ENCODE assay signal across 1 cellular context in the genomic region with DNA sequence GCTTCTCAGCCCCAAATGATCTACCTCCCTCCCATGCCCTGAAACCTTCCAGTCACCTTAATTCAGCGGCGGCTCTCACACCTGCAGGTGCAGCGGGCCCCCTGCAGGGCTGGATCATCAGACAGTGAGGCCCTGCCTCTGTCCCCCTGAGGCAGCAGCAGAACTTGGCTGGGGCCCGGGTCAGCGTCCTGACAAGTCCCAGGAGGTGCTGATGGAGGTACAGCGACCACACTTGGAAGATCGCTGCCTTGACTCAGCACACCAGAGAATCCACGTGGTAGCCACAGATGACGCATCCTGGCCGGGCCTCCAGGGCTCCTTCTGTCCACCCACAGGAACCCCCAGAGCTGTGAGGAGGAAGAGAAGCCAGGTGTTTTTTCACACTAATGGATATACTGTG.
TF ChIP-seq lines count a peak whose summit lies in the region.

No MANE protein-coding gene starts in this region.

TF ChIP-seq in SK-N-SH, 30 proteins besides CTCF, POLR2A, EP300 and RAD21 (continued from another document):
- TF ChIP-seq, protein P1, sequence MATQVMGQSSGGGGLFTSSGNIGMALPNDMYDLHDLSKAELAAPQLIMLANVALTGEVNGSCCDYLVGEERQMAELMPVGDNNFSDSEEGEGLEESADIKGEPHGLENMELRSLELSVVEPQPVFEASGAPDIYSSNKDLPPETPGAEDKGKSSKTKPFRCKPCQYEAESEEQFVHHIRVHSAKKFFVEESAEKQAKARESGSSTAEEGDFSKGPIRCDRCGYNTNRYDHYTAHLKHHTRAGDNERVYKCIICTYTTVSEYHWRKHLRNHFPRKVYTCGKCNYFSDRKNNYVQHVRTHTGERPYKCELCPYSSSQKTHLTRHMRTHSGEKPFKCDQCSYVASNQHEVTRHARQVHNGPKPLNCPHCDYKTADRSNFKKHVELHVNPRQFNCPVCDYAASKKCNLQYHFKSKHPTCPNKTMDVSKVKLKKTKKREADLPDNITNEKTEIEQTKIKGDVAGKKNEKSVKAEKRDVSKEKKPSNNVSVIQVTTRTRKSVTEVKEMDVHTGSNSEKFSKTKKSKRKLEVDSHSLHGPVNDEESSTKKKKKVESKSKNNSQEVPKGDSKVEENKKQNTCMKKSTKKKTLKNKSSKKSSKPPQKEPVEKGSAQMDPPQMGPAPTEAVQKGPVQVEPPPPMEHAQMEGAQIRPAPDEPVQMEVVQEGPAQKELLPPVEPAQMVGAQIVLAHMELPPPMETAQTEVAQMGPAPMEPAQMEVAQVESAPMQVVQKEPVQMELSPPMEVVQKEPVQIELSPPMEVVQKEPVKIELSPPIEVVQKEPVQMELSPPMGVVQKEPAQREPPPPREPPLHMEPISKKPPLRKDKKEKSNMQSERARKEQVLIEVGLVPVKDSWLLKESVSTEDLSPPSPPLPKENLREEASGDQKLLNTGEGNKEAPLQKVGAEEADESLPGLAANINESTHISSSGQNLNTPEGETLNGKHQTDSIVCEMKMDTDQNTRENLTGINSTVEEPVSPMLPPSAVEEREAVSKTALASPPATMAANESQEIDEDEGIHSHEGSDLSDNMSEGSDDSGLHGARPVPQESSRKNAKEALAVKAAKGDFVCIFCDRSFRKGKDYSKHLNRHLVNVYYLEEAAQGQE (IDR thresholded peaks at IDR 0.05; ENCODE audit: low read depth, low read length) = no peak
- TF ChIP-seq TAF1 (IDR thresholded peaks at IDR 0.05; ENCODE audit: borderline replicate concordance, low read depth, low read length) = no peak
- TF ChIP-seq YY1 (IDR thresholded peaks at IDR 0.05; ENCODE audit: low read depth) = no peak
- TF ChIP-seq EZH2phosphoT487 (IDR thresholded peaks at IDR 0.05; ENCODE audit: borderline replicate concordance, low read depth) = no peak
- TF ChIP-seq, protein P2, sequence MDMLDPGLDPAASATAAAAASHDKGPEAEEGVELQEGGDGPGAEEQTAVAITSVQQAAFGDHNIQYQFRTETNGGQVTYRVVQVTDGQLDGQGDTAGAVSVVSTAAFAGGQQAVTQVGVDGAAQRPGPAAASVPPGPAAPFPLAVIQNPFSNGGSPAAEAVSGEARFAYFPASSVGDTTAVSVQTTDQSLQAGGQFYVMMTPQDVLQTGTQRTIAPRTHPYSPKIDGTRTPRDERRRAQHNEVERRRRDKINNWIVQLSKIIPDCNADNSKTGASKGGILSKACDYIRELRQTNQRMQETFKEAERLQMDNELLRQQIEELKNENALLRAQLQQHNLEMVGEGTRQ (IDR thresholded peaks at IDR 0.05; ENCODE audit: borderline replicate concordance, low read depth, low read length) = no peak
TF ChIP-seq in SK-N-SH: peak in this region for 0.
